ENCODE assay signal across 23 cellular contexts in genomic region chr18:11984091-11984490, GRCh38. TPM values are rescaled to one million over a fixed set of nuclear protein-coding genes. Genes with fewer than 3 reads are reported as not detected.
DNase-seq lines count a peak whose midpoint lies in the region; ATAC-seq, FAIRE-seq and TF ChIP-seq lines count a peak whose summit lies in the region.
"Had no signal": no experiment of that assay in that cellular context is flagged by ENCODE, and none has a peak within 500 bp of the region (broad histone marks: within the 10 kb centered on the region; RNA-seq: fewer than 3 reads in every experiment).

No MANE protein-coding gene starts in this region.

- no peak for TF ChIP-seq RAD21 in HepG2 (CRISPR knock-in tag; IDR thresholded peaks at IDR 0.05)

- H3K27me3 Mint-ChIP-seq in neural progenitor cell (ENCODE audit: insufficient read depth, low read depth) = peaks cover 13% of the 10 kb centered on the region

- TF ChIP-seq POLR2A in HepG2 (IDR thresholded peaks at IDR 0.05; ENCODE audit: insufficient read depth in 1 of 2, low read depth in 2 of 2, low read length in 2 of 2) = no peak
- TF ChIP-seq POLR2A in right lobe of liver (IDR thresholded peaks at IDR 0.05) = no peak

- no peak overlapping the region for H3K27ac Mint-ChIP-seq in neural progenitor cell
- H3K27ac Mint-ChIP-seq: mesothelial cell of epicardium, natural killer cell had no signal

- H3K4me1 Mint-ChIP-seq in neural progenitor cell = peaks cover 55% of the 10 kb centered on the region

- H3K4me3 ChIP-seq in HepG2 (replicated peaks in 1 of 3; ENCODE audit: insufficient read depth in 1 of 3, low read depth in 2 of 3, low read length in 3 of 3) = peak overlapping the region in 1 of 3 experiments; percentile 79; a peak in 2 of 6 replicates
- no peak overlapping the region for H3K4me3 ChIP-seq in right lobe of liver
- no peak overlapping the region for H3K4me3 ChIP-seq in hepatocyte
- H3K4me3 ChIP-seq in neural progenitor cell = peak overlapping the region; percentile 91
- no peak overlapping the region for H3K4me3 ChIP-seq in MM.1S (ENCODE audit: low read length)
- H3K4me3 ChIP-seq in osteoblast (ENCODE audit: insufficient read depth, low read length) = no peak overlapping the region
- H3K4me3 ChIP-seq: breast epithelium, coronary artery, K562, SK-N-MC had no signal

- FAIRE-seq in HepG2 (lab: Jason Lieb, UNC) = no peak
- FAIRE-seq: K562 had no signal

- H3F3A ChIP-seq in neural progenitor cell (ENCODE audit: low read depth) (peaks cover 33% of the 10 kb centered on the region), MM.1S (ENCODE audit: insufficient read depth, low read length) (peaks cover 14% of the 10 kb centered on the region; the same call in 1 of the 2 replicates)

- WGBS in HepG2 (ENCODE audit: low lambda C conversion rate) = 94% methylated on average over 6 of the region's 6 CpGs
- WGBS in right lobe of liver (ENCODE audit: insufficient coverage, low coverage, low lambda C conversion rate, missing lambda C conversion rate) = 89% methylated on average over 3 of the region's 6 CpGs
- 97% methylated on average over 6 of the region's 6 CpGs for WGBS in hepatocyte (ENCODE audit: low lambda C conversion rate, missing lambda C conversion rate)

- H3K27me3 ChIP-seq in HepG2 (ENCODE audit: control insufficient read depth in 1 of 2, insufficient read depth in 2 of 2, low read length in 2 of 2) = no peaks in the 10 kb centered on the region
- H3K27me3 ChIP-seq in right lobe of liver = no peaks in the 10 kb centered on the region
- no peaks in the 10 kb centered on the region for H3K27me3 ChIP-seq in hepatocyte
- peaks cover 8% of the 10 kb centered on the region for H3K27me3 ChIP-seq in neural progenitor cell
- H3K27me3 ChIP-seq in MM.1S (replicated peaks; ENCODE audit: insufficient read depth, low read length) = no peaks in the 10 kb centered on the region
- H3K27me3 ChIP-seq in osteoblast (ENCODE audit: insufficient read depth, low read length) = no peaks in the 10 kb centered on the region
- H3K27me3 ChIP-seq: breast epithelium had no signal

- in situ Hi-C loops in HepG2 (cut with HindIII; ENCODE audit: extremely low pct_ligation_motif_present, low pct_unique_long_range_greater_than_20kb) = no loop called here

- TF ChIP-seq CTCF in HepG2 (CRISPR knock-in tag; IDR thresholded peaks at IDR 0.05) (no peak), right lobe of liver (IDR thresholded peaks at IDR 0.05) (no peak), hepatocyte (IDR thresholded peaks at IDR 0.05; ENCODE audit: poor library complexity) (no peak), neural progenitor cell (IDR thresholded peaks at IDR 0.05) (no peak), MM.1S (IDR thresholded peaks at IDR 0.05; ENCODE audit: low read length) (no peak), omental fat pad (IDR thresholded peaks at IDR 0.05) (no peak), osteoblast (IDR thresholded peaks at IDR 0.05; ENCODE audit: extremely low read depth, low read depth, low read length) (no peak)

- intact Hi-C loops in HepG2 (cut with micrococcal nuclease; ENCODE audit: unreplicated experiment) (no loop called here), right lobe of liver (cut with DNase I) (no loop called here)

- H3K4me1 ChIP-seq in HepG2 (ENCODE audit: insufficient read depth, low read length) (peaks cover 69% of the 10 kb centered on the region), right lobe of liver (peaks cover 0 to 30% (median 14%) of the 10 kb centered on the region in 4 donors), hepatocyte (ENCODE audit: insufficient read depth) (peaks cover 19% of the 10 kb centered on the region), neural progenitor cell (peaks cover 31% of the 10 kb centered on the region), MM.1S (ENCODE audit: low read length) (no peaks in the 10 kb centered on the region), osteoblast (ENCODE audit: insufficient read depth, low read length) (peaks cover 6% of the 10 kb centered on the region)

- DNase-seq in HepG2 (ENCODE audit: low spot score) (no peak), right lobe of liver (no peak), hepatocyte (ENCODE audit: low spot score) (no peak), neural progenitor cell (ENCODE audit: low spot score) (no peak), MM.1S (no peak), omental fat pad (ENCODE audit: low spot score) (no peak), osteoblast (ENCODE audit: insufficient read length, low spot score, missing footprints) (no peak)
- no peak for DNase-seq in activated CD8-positive, alpha-beta memory T cell treated with anti-CD3 and anti-CD28 coated beads, Interleukin-2, amount 50 U/mL, for 4 hours
- DNase-seq: activated CD4-positive, alpha-beta T cell treated with anti-CD3 and anti-CD28 coated beads, Interleukin-2, amount 50 U/mL, for 48 hours; activated effector memory CD4-positive, alpha-beta T cell treated with anti-CD3 and anti-CD28 coated beads, Interleukin-2, amount 50 U/mL, for 16 hours; hippocampal formation; natural killer cell; NCI-H187 treated with DMSO at 0.1 percent for 48 hours; NCI-H345; stimulated activated CD8-positive, alpha-beta memory T cell treated with anti-CD3 and anti-CD28 coated beads, Interleukin-4, amount 100 ng/mL, for 48 hours had no signal

- H3K36me3 Mint-ChIP-seq in neural progenitor cell = peaks cover 5% of the 10 kb centered on the region
- H3K36me3 Mint-ChIP-seq: mesothelial cell of epicardium, natural killer cell had no signal

- peaks cover 36% of the 10 kb centered on the region for H3K79me2 ChIP-seq in HepG2 (ENCODE audit: insufficient read depth, low read length)
- peaks cover 62% of the 10 kb centered on the region for H3K79me2 ChIP-seq in hepatocyte
- peaks cover 69% of the 10 kb centered on the region for H3K79me2 ChIP-seq in neural progenitor cell (ENCODE audit: low read depth)
- H3K79me2 ChIP-seq in MM.1S (ENCODE audit: low read length) = no peaks in the 10 kb centered on the region
- no peaks in the 10 kb centered on the region for H3K79me2 ChIP-seq in osteoblast (ENCODE audit: insufficient read depth, low read length)

- H3K9me3 Mint-ChIP-seq in neural progenitor cell = peaks cover 3% of the 10 kb centered on the region
- H3K9me3 Mint-ChIP-seq: mesothelial cell of epicardium, natural killer cell had no signal

- H3K9me3 ChIP-seq in HepG2 (ENCODE audit: low read length) (no peaks in the 10 kb centered on the region), right lobe of liver (no peaks in the 10 kb centered on the region), hepatocyte (ENCODE audit: low read depth) (no peaks in the 10 kb centered on the region), neural progenitor cell (ENCODE audit: low read depth) (no peaks in the 10 kb centered on the region), MM.1S (replicated peaks; ENCODE audit: insufficient read depth, low read length) (no peaks in the 10 kb centered on the region), osteoblast (ENCODE audit: low read depth, low read length) (no peaks in the 10 kb centered on the region)
- H3K9me3 ChIP-seq: breast epithelium had no signal

- CTCF ChIA-PET in HepG2 (lab: Yijun Ruan, JAX; ENCODE audit: low intra/inter-chr PET ratio, low total read pairs) = no interaction called here

- ATAC-seq in HepG2 (no peak), right lobe of liver (no peak), omental fat pad (ENCODE audit: low FRiP score) (no peak)
- ATAC-seq: K562, natural killer cell, Panc1 had no signal

- no TSS peak for BruUV-seq in HepG2 (replicated peaks; lab: Mats Ljungman, UMichigan)

- H4K20me1 ChIP-seq in HepG2 (ENCODE audit: insufficient read depth, low read length) = peaks cover 5% of the 10 kb centered on the region; the same call in 1 of the 2 replicates
- H4K20me1 ChIP-seq in hepatocyte (ENCODE audit: insufficient read depth, poor library complexity, severe bottlenecking) = peaks cover 3% of the 10 kb centered on the region
- peaks cover 60% of the 10 kb centered on the region for H4K20me1 ChIP-seq in neural progenitor cell (ENCODE audit: low read depth)
- H4K20me1 ChIP-seq in MM.1S (ENCODE audit: insufficient read depth, low read length) = no peaks in the 10 kb centered on the region
- H4K20me1 ChIP-seq in osteoblast (ENCODE audit: insufficient read depth, low read length) = no peaks in the 10 kb centered on the region

- H3K9ac ChIP-seq in HepG2 (ENCODE audit: insufficient read depth, low read depth, low read length) = peak overlapping the region; percentile 10; the same call in 1 of the 2 replicates
- no peak overlapping the region for H3K9ac ChIP-seq in neural progenitor cell
- H3K9ac ChIP-seq in MM.1S (ENCODE audit: low read length) = no peak overlapping the region

- POLR2A ChIA-PET in HepG2 (lab: Yijun Ruan, JAX) = interaction anchor here (4.6 to 5.8 kb wide), 2 partner anchors 11 to 37 kb away, joined by 69 to 328 read pairs; no protein-coding TSS in a partner anchor

- H3K4me2 ChIP-seq in HepG2 (ENCODE audit: low read depth, low read length) = peak overlapping the region; percentile 87
- peak overlapping the region; percentile 94 for H3K4me2 ChIP-seq in hepatocyte
- H3K4me2 ChIP-seq in neural progenitor cell = peak overlapping the region; percentile 83
- no peak overlapping the region for H3K4me2 ChIP-seq in MM.1S (ENCODE audit: low read depth, low read length)
- H3K4me2 ChIP-seq in osteoblast (ENCODE audit: insufficient read depth, low read length) = no peak overlapping the region

- peaks cover 0 to 5% of the 10 kb centered on the region in 2 experiments; a peak in 1 of 5 replicates for H3K36me3 ChIP-seq in HepG2 (replicated peaks in 1 of 2; ENCODE audit: control insufficient read depth in 1 of 2, insufficient read depth in 2 of 2, low read length in 2 of 2)
- no peaks in the 10 kb centered on the region for H3K36me3 ChIP-seq in right lobe of liver
- no peaks in the 10 kb centered on the region for H3K36me3 ChIP-seq in hepatocyte (replicated peaks; ENCODE audit: insufficient read depth, low read depth)
- H3K36me3 ChIP-seq in neural progenitor cell = no peaks in the 10 kb centered on the region
- H3K36me3 ChIP-seq in MM.1S (replicated peaks; ENCODE audit: insufficient read depth, low read length) = no peaks in the 10 kb centered on the region
- H3K36me3 ChIP-seq in osteoblast (ENCODE audit: insufficient read depth, low read length) = no peaks in the 10 kb centered on the region
- H3K36me3 ChIP-seq: breast epithelium, WERI-Rb-1 had no signal

- H2AFZ ChIP-seq in HepG2 (ENCODE audit: low read length) (no peak overlapping the region), hepatocyte (no peak overlapping the region), neural progenitor cell (replicated peaks) (no peak overlapping the region), MM.1S (ENCODE audit: low read length) (no peak overlapping the region), osteoblast (ENCODE audit: low read length) (no peak overlapping the region)

- no peaks in the 10 kb centered on the region for H3K9me2 ChIP-seq in hepatocyte (replicated peaks; ENCODE audit: insufficient read depth)
- H3K9me2 ChIP-seq in MM.1S (replicated peaks; ENCODE audit: insufficient read depth, low read length) = no peaks in the 10 kb centered on the region

- TF ChIP-seq EP300 in HepG2 (IDR thresholded peaks at IDR 0.05; ENCODE audit: low read depth in 2 of 2, low read length in 2 of 2) = no peak
- no peak for TF ChIP-seq EP300 in HepG2 (CRISPR knock-in tag; IDR thresholded peaks at IDR 0.05; ENCODE audit: borderline replicate concordance)

- H3K27ac ChIP-seq in HepG2 (ENCODE audit: extremely low read length, insufficient read depth, low read length) = peak overlapping the region; percentile 42
- H3K27ac ChIP-seq in right lobe of liver = no peak overlapping the region
- H3K27ac ChIP-seq in hepatocyte = no peak overlapping the region
- no peak overlapping the region for H3K27ac ChIP-seq in neural progenitor cell
- H3K27ac ChIP-seq in MM.1S (ENCODE audit: low read length) = no peak overlapping the region
- H3K27ac ChIP-seq in osteoblast (ENCODE audit: low read depth, low read length) = no peak overlapping the region
- H3K27ac ChIP-seq: breast epithelium, coronary artery, HL-60, SK-N-MC, WERI-Rb-1 had no signal

- H3K4me3 Mint-ChIP-seq in neural progenitor cell = no peak overlapping the region
- H3K4me3 Mint-ChIP-seq: mesothelial cell of epicardium, natural killer cell had no signal

RNA-seq across cellular contexts. Expression of gene IMPA2, which starts 2.8 kb away (rescaled TPM):
- 65.4 and 71.8 TPM in 2 replicates for total RNA-seq in HepG2 (2016; rRNA removed; fragmentation: Illumina TruSeq; extraction: Trizol)
- total RNA-seq in HepG2 (2016; cell fraction: cytosol; rRNA removed; fragmentation: Illumina TruSeq; extraction: Trizol; ENCODE audit: low read depth) = 77.7 and 94.9 TPM in 2 replicates
- 58.3 and 76.5 TPM in 2 replicates for total RNA-seq in HepG2 (2016; cell fraction: insoluble cytoplasmic fraction; rRNA removed; fragmentation: Illumina TruSeq; extraction: Trizol)
- total RNA-seq in HepG2 (2016; cell fraction: membrane; rRNA removed; fragmentation: Illumina TruSeq; extraction: Trizol) = 122 and 147 TPM in 2 replicates
- total RNA-seq in HepG2 (2016; cell fraction: nucleus; rRNA removed; fragmentation: Illumina TruSeq; extraction: Trizol) = 55.6 and 62.0 TPM in 2 replicates
- 28.8 and 37.8 TPM in 2 replicates for polyA plus RNA-seq in HepG2 (2011; rRNA removed)
- polyA plus RNA-seq in HepG2 (2011; cell fraction: cytosol; rRNA removed) = 28.2 and 43.4 TPM in 2 replicates
- polyA plus RNA-seq in HepG2 (2011; cell fraction: nucleus; rRNA removed) = 104 and 146 TPM in 2 replicates
- 56.2 and 62.5 TPM in 2 replicates for polyA plus RNA-seq in HepG2 (2012)
- polyA plus RNA-seq in HepG2 (2016; cell fraction: cytosol; fragmentation: Illumina TruSeq; extraction: Trizol; ENCODE audit: low read depth) = 83.4 and 111 TPM in 2 replicates
- polyA plus RNA-seq in HepG2 (2016; cell fraction: insoluble cytoplasmic fraction; fragmentation: Illumina TruSeq; extraction: Trizol; ENCODE audit: low read depth) = 68.3 and 79.3 TPM in 2 replicates
- polyA plus RNA-seq in HepG2 (2016; cell fraction: membrane; fragmentation: Illumina TruSeq; extraction: Trizol; ENCODE audit: low read depth) = 118 and 138 TPM in 2 replicates
- 90.9 and 102 TPM in 2 replicates for polyA plus RNA-seq in HepG2 (2016; cell fraction: nucleus; fragmentation: Illumina TruSeq; extraction: Trizol; ENCODE audit: insufficient read depth, low read depth)
- 45.6 and 172 TPM in 2 replicates for polyA minus RNA-seq in HepG2 (2011; rRNA and poly(A)+ RNA removed; ENCODE audit: low replicate concordance)
- 12.3 and 17.3 TPM in 2 replicates for polyA minus RNA-seq in HepG2 (2011; cell fraction: cytosol; rRNA and poly(A)+ RNA removed)
- 22.8 and 37.2 TPM in 2 replicates for polyA minus RNA-seq in HepG2 (2011; cell fraction: nucleus; rRNA and poly(A)+ RNA removed)
- 10 to 100 TPM; 32.3 to 51.1 (median 45.7) TPM for total RNA-seq in right lobe of liver
- total RNA-seq in hepatocyte = 72.4 and 75.6 TPM in 2 replicates
- polyA plus RNA-seq in hepatocyte = 116 and 130 TPM in 2 replicates
- total RNA-seq in neural progenitor cell (ENCODE audit: low replicate concordance) = 41.9 and 85.3 TPM in 2 replicates
- 10 to 100 TPM; 18.7 to 31.6 (median 27.7) TPM for total RNA-seq in omental fat pad
- 11.2 and 14.4 TPM in 2 replicates for total RNA-seq in osteoblast

Comparison
In these comparisons a context has a peak if more than half of its experiments do, and no peak if none do; other contexts are left out.
1. H3K4me2 ChIP-seq: peak in HepG2 (single experiment), hepatocyte (single experiment) and neural progenitor cell (single experiment); none in MM.1S (single experiment) and osteoblast (single experiment).